In genomic region chr3:7789324-7789723, GRCh38 we compare ENCODE assay signal across 15 cellular contexts.
"Had no signal": no experiment of that assay in that cellular context is flagged by ENCODE, and none has a peak within 500 bp of the region (broad histone marks: within the 10 kb centered on the region; RNA-seq: fewer than 3 reads in every experiment).

No MANE protein-coding gene starts in this region.

- H3K4me3 ChIP-seq: colonic mucosa, heart left ventricle, mucosa of descending colon, right atrium auricular region had no signal

- H3K4me1 Mint-ChIP-seq: naive thymus-derived CD8-positive, alpha-beta T cell had no signal

- H3K4me3 Mint-ChIP-seq: naive thymus-derived CD8-positive, alpha-beta T cell; neural crest cell had no signal

- H3K27me3 ChIP-seq: colonic mucosa, heart left ventricle, right atrium auricular region had no signal

- H3K9me3 ChIP-seq: colonic mucosa, heart left ventricle, mucosa of descending colon, right atrium auricular region had no signal

- FAIRE-seq: small intestine, urothelium cell line had no signal

- H3K27ac Mint-ChIP-seq: naive thymus-derived CD8-positive, alpha-beta T cell had no signal

- H3K4me1 ChIP-seq: colonic mucosa, heart left ventricle, right atrium auricular region had no signal

- DNase-seq: colonic mucosa; effector CD4-positive, alpha-beta T cell; foreskin melanocyte; heart left ventricle; hippocampal formation; mucosa of descending colon; naive thymus-derived CD8-positive, alpha-beta T cell; posterior cingulate gyrus; small intestine; stimulated activated CD4-positive, alpha-beta T cell treated with anti-CD3 and anti-CD28 coated beads, Interleukin-12 subunit alpha, Interleukin-12 subunit beta, amount 100 ng/mL, for 4 hours; stimulated activated naive CD4-positive, alpha-beta T cell treated with Interleukin-2 at 50 U/mL for 16 hours; trophoblast cell had no signal

- H3K36me3 ChIP-seq: colonic mucosa, heart left ventricle, right atrium auricular region had no signal

- H3K27ac ChIP-seq: colonic mucosa, heart left ventricle, right atrium auricular region had no signal

- ATAC-seq: heart left ventricle; mucosa of descending colon; naive thymus-derived CD8-positive, alpha-beta T cell had no signal

- H3K36me3 Mint-ChIP-seq: naive thymus-derived CD8-positive, alpha-beta T cell had no signal
